24 cellular contexts compared by ENCODE assay signal in the genomic region with DNA sequence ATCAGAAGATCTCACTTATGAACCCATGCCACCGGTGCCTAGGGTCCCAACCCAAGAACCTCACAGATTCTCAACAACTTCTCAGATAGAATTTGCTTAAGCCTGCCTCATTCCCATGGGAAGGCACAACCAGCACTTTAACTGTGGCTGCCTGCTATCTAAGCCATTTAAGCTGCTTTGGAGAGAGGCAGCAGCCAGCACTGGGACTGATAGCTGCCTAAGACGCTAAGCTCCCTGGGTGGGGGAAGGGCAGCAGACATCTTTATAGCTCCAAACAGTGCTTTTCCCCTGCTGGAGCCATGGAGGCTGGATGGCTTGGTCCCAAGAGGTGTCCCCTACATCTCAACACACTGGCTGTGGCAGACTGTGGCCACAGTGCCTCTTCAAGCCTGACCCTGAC.
"Had no signal": no experiment of that assay in that cellular context is flagged by ENCODE, and none has a peak within 500 bp of the region (broad histone marks: within the 10 kb centered on the region; RNA-seq: fewer than 3 reads in every experiment).

No MANE protein-coding gene starts in this region.

- DNase-seq: colonic mucosa; effector memory CD8-positive, alpha-beta T cell; head of caudate nucleus; mucosa of descending colon; naive thymus-derived CD4-positive, alpha-beta T cell; nucleus accumbens; ovary; retina; right lobe of liver; small intestine; stimulated activated CD4-positive, alpha-beta T cell treated with anti-CD3 and anti-CD28 coated beads, Interleukin-15, amount 100 ng/mL, for 24 hours; stimulated activated CD4-positive, alpha-beta T cell treated with anti-CD3 and anti-CD28 coated beads, Interleukin-2, amount 100 ng/mL, for 48 hours; stimulated activated naive B cell treated with anti-CD40 and anti-IgM and Interleukin-4, amounts not matched to agents 10 μg/mL and 1 μg/mL and 100 μg/mL, for 72 hours; upper lobe of right lung had no signal

- H3K4me3 ChIP-seq: colonic mucosa, lung, mucosa of descending colon, ovary, right lobe of liver, thoracic aorta, tibial nerve, upper lobe of right lung, vagina had no signal

- H3K4me1 Mint-ChIP-seq: memory B cell; mesothelial cell of epicardium; naive thymus-derived CD4-positive, alpha-beta T cell; nephron; stimulated activated naive B cell treated with anti-CD40 and anti-IgM and Interleukin-4, amounts not matched to agents 10 μg/mL and 1 μg/mL and 100 μg/mL, for 72 hours had no signal

- H3K9me3 Mint-ChIP-seq: nephron had no signal

- H3K36me3 Mint-ChIP-seq: memory B cell; naive thymus-derived CD4-positive, alpha-beta T cell; stimulated activated naive B cell treated with anti-CD40 and anti-IgM and Interleukin-4, amounts not matched to agents 10 μg/mL and 1 μg/mL and 100 μg/mL, for 72 hours had no signal

- H3K27me3 ChIP-seq: colonic mucosa, ovary, right lobe of liver, upper lobe of right lung, vagina had no signal

- H3K4me1 ChIP-seq: colonic mucosa, right lobe of liver, tibial nerve, upper lobe of right lung, vagina had no signal

- H3K27ac ChIP-seq: colonic mucosa, ovary, right lobe of liver, thoracic aorta, tibial nerve, upper lobe of right lung, vagina had no signal

- H3K4me3 Mint-ChIP-seq: dendritic cell treated with granulocyte-macrophage colony-stimulating factor and Interleukin-4, amounts not matched to agents 40 ng/mL and 50 ng/mL, for 4 days; effector memory CD8-positive, alpha-beta T cell; memory B cell; mesothelial cell of epicardium; naive thymus-derived CD4-positive, alpha-beta T cell; nephron; stimulated activated naive B cell treated with anti-CD40 and anti-IgM and Interleukin-4, amounts not matched to agents 10 μg/mL and 1 μg/mL and 100 μg/mL, for 72 hours; stimulated activated naive CD8-positive, alpha-beta T cell treated with anti-CD3 and anti-CD28 coated beads, Interleukin-15, Interleukin-2, amounts not matched to agents 100 ng/mL and 50 ng/mL, for 24 hours had no signal

- H3K27ac Mint-ChIP-seq: dendritic cell treated with granulocyte-macrophage colony-stimulating factor and Interleukin-4, amounts not matched to agents 40 ng/mL and 50 ng/mL, for 4 days; effector memory CD8-positive, alpha-beta T cell; memory B cell; mesothelial cell of epicardium; naive thymus-derived CD4-positive, alpha-beta T cell; nephron; stimulated activated naive B cell treated with anti-CD40 and anti-IgM and Interleukin-4, amounts not matched to agents 10 μg/mL and 1 μg/mL and 100 μg/mL, for 72 hours; stimulated activated naive CD8-positive, alpha-beta T cell treated with anti-CD3 and anti-CD28 coated beads, Interleukin-15, Interleukin-2, amounts not matched to agents 100 ng/mL and 50 ng/mL, for 24 hours had no signal

- H3K9me3 ChIP-seq: colonic mucosa, mucosa of descending colon, ovary, right lobe of liver, thoracic aorta, upper lobe of right lung, vagina had no signal

- ATAC-seq: effector memory CD8-positive, alpha-beta T cell; left lobe of liver; mucosa of descending colon; naive thymus-derived CD4-positive, alpha-beta T cell; right lobe of liver; stimulated activated naive B cell treated with anti-CD40 and anti-IgM and Interleukin-4, amounts not matched to agents 10 μg/mL and 1 μg/mL and 100 μg/mL, for 72 hours; upper lobe of right lung had no signal

- H3K27me3 Mint-ChIP-seq: dendritic cell treated with granulocyte-macrophage colony-stimulating factor and Interleukin-4, amounts not matched to agents 40 ng/mL and 50 ng/mL, for 4 days; effector memory CD8-positive, alpha-beta T cell; memory B cell; naive thymus-derived CD4-positive, alpha-beta T cell; stimulated activated naive CD8-positive, alpha-beta T cell treated with anti-CD3 and anti-CD28 coated beads, Interleukin-15, Interleukin-2, amounts not matched to agents 100 ng/mL and 50 ng/mL, for 24 hours had no signal

- H3K36me3 ChIP-seq: colonic mucosa, ovary, right lobe of liver, thoracic aorta, tibial nerve, upper lobe of right lung, vagina had no signal
